ENCODE assay signal across 8 cellular contexts in genomic region chr13:113152894-113153809, GRCh38. TPM values are rescaled to one million over a fixed set of nuclear protein-coding genes. Genes with fewer than 3 reads are reported as not detected.
DNase-seq lines count a peak whose midpoint lies in the region; ATAC-seq and TF ChIP-seq lines count a peak whose summit lies in the region.

No MANE protein-coding gene starts in this region.

- H3K9me3 Mint-ChIP-seq in activated naive CD8-positive, alpha-beta T cell treated with anti-CD3 and anti-CD28 coated beads, Interleukin-2, amount 50 U/mL, for 24 hours, result peaks cover 13% of the 10 kb centered on the region

- peaks cover 0 to 23% of the 10 kb centered on the region in 2 donors for H3K4me1 ChIP-seq in right atrium auricular region

- H3K36me3 Mint-ChIP-seq in activated naive CD8-positive, alpha-beta T cell treated with anti-CD3 and anti-CD28 coated beads, Interleukin-2, amount 50 U/mL, for 24 hours (ENCODE audit: low read depth), result no peaks in the 10 kb centered on the region

- H3K9me3 ChIP-seq in MG63, result no peaks in the 10 kb centered on the region
- H3K9me3 ChIP-seq in right atrium auricular region, result no peaks in the 10 kb centered on the region

- H3K4me3 Mint-ChIP-seq in activated naive CD8-positive, alpha-beta T cell treated with anti-CD3 and anti-CD28 coated beads, Interleukin-2, amount 50 U/mL, for 24 hours, result peak overlapping the region; percentile 74

- H3K27ac ChIP-seq in right atrium auricular region, result peak overlapping the region; percentile 89 to 92

- peak overlapping the region; percentile 51 for H3K4me3 ChIP-seq in AG10803 (ENCODE audit: low read length)
- peak overlapping the region; percentile 27 for H3K4me3 ChIP-seq in MG63
- H3K4me3 ChIP-seq in right atrium auricular region, result peak overlapping the region; percentile 37 to 54

- peaks cover 16% of the 10 kb centered on the region for H3K4me1 Mint-ChIP-seq in activated naive CD8-positive, alpha-beta T cell treated with anti-CD3 and anti-CD28 coated beads, Interleukin-2, amount 50 U/mL, for 24 hours

- H3K27me3 ChIP-seq in MG63, result no peaks in the 10 kb centered on the region
- H3K27me3 ChIP-seq in right atrium auricular region, result no peaks in the 10 kb centered on the region

- peak; percentile 36 for ATAC-seq in GM19395 (IDR thresholded peaks at IDR 0.05; ENCODE audit: unreplicated experiment)
- peak; percentile 35 for ATAC-seq in activated naive CD8-positive, alpha-beta T cell treated with anti-CD3 and anti-CD28 coated beads, Interleukin-2, amount 50 U/mL, for 24 hours
- ATAC-seq in GM18870 (IDR thresholded peaks at IDR 0.05; ENCODE audit: unreplicated experiment), result no peak

- DNase-seq in AG10803 (ENCODE audit: low read depth), result no peak
- DNase-seq in MG63, result peak; percentile 14
- peak; percentile 17 for DNase-seq in activated naive CD8-positive, alpha-beta T cell treated with anti-CD3 and anti-CD28 coated beads, Interleukin-2, amount 50 U/mL, for 24 hours
- DNase-seq in right atrium auricular region (ENCODE audit: low spot score), result peak; percentile 73
- peak; percentile 87 for DNase-seq in retina
- DNase-seq in NCI-H2081 (lab: John Stamatoyannopoulos, UW), result no peak

- H3K27me3 Mint-ChIP-seq in activated naive CD8-positive, alpha-beta T cell treated with anti-CD3 and anti-CD28 coated beads, Interleukin-2, amount 50 U/mL, for 24 hours, result peaks cover 19% of the 10 kb centered on the region

- H3K36me3 ChIP-seq in MG63, result no peaks in the 10 kb centered on the region
- H3K36me3 ChIP-seq in right atrium auricular region, result no peaks in the 10 kb centered on the region

- no peak for TF ChIP-seq CTCF in AG10803 (conservative IDR thresholded peaks at IDR 0.05; ENCODE audit: low read length)
- no peak for TF ChIP-seq CTCF in right atrium auricular region (IDR thresholded peaks at IDR 0.05)

- peak overlapping the region; percentile 64 for H3K27ac Mint-ChIP-seq in activated naive CD8-positive, alpha-beta T cell treated with anti-CD3 and anti-CD28 coated beads, Interleukin-2, amount 50 U/mL, for 24 hours

RNA-seq across cellular contexts. Expression of gene PROZ, which starts 5.3 kb away (rescaled TPM):
- not detected in 2 replicates for total RNA-seq in MG63 (2014; rRNA removed; shearing (Covaris generic); ENCODE audit: low replicate concordance)
- total RNA-seq in right atrium auricular region, result not detected

RNA-seq across cellular contexts. Expression of gene F10, which starts 30.6 kb away (rescaled TPM):
- total RNA-seq in MG63 (2014; rRNA removed; shearing (Covaris generic); ENCODE audit: low replicate concordance), result not detected in 2 replicates
- total RNA-seq in right atrium auricular region, result 10 to 100 TPM; 21.9 to 27.5 TPM

RNA-seq across cellular contexts. Expression of gene F7, which starts 47.6 kb away (rescaled TPM):
- total RNA-seq in MG63 (2014; rRNA removed; shearing (Covaris generic); ENCODE audit: low replicate concordance), result not detected in 2 replicates
- under 1 TPM in 1 of 2 donors, not detected in 1; 0.20 TPM for total RNA-seq in right atrium auricular region

RNA-seq across cellular contexts. Expression of gene PCID2, which starts 55.3 kb away (rescaled TPM):
- 74.5 and 106 TPM in 2 replicates for total RNA-seq in MG63 (2014; rRNA removed; shearing (Covaris generic); ENCODE audit: low replicate concordance)
- total RNA-seq in right atrium auricular region, result 10 to 100 TPM; 34.8 to 44.4 TPM

RNA-seq across cellular contexts. Expression of gene CUL4A, which starts 56.3 kb away (rescaled TPM):
- 157 and 2,206 TPM in 2 replicates for total RNA-seq in MG63 (2014; rRNA removed; shearing (Covaris generic); ENCODE audit: low replicate concordance)
- 100 to 1,000 TPM in 1 of 2 donors, 10 to 100 TPM in 1; 76.5 to 435 TPM for total RNA-seq in right atrium auricular region

Comparison
In these comparisons a context has a peak if more than half of its experiments do, and no peak if none do; other contexts are left out.
1. DNase-seq: peak in MG63 (single experiment), activated naive CD8-positive, alpha-beta T cell treated with anti-CD3 and anti-CD28 coated beads, Interleukin-2, amount 50 U/mL, for 24 hours (single experiment), right atrium auricular region (single experiment) and retina (single experiment); none in AG10803 (single experiment) and NCI-H2081 (0 of 2).
2. RNA of gene F10, which starts 30.6 kb away (total RNA-seq): 21.9 to 27.5 TPM in right atrium auricular region; not detected in MG63; every median in the first group is over 10 times any median in the second.
3. Peak in every context shown above with its lines, with median percentiles within 50 percentile points of each other: H3K4me3 ChIP-seq.